Comparison of ENCODE assay signal across 1 cellular context in the genomic region with DNA sequence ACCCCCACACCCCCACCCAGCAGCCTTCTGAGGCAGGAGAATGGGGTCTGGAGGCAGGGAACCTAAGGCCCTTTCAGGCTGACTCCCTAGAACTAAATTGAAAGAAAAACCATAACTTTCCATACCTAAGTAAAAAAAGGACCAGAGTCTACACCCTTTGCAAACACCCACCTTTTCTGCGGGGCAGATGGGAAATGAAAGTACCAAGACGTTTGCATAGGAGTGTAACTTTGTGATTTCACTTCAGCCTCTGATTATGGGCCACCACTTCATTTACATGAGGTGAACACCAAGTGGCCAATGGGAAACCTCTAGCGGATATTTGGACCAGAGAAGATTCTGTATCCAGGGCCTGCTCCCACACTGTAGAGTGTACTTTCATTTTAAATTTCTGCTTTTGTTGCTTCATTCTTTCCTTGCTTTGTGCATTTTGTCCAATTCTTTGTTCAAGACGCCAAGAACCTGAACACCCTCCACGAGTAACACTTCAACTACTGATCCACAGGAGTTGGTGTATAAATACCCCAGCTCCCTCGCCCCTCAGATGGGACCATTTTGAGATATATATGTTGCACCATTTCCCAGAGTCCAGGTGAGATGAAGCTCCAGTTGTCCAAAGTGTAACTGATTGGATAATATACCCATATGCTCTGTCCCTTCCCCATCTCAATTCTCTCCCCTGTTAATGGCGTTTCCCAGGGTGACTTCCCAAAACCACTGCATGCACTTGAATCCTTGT.
A peak's percentile ranks its signal among the peaks of the same experiment; 100 is the strongest.
TF ChIP-seq lines count a peak whose summit lies in the region.

No MANE protein-coding gene starts in this region.

TF ChIP-seq in GM12878, 131 proteins besides CTCF, POLR2A, EP300 and RAD21 (continued from another document):
- TF ChIP-seq HDAC2 (IDR thresholded peaks at IDR 0.05) (no peak), CREM (IDR thresholded peaks at IDR 0.05; ENCODE audit: low read depth) (no peak), STAT1 (conservative IDR thresholded peaks at IDR 0.05) (no peak), RUNX3 (IDR thresholded peaks at IDR 0.05; ENCODE audit: low read length) (peak; percentile 55), ZNF622 (IDR thresholded peaks at IDR 0.05) (no peak), SRF (IDR thresholded peaks at IDR 0.05; ENCODE audit: low read depth in 2 of 2, low read length in 2 of 2) (no peak), SMARCA5 (IDR thresholded peaks at IDR 0.05) (no peak), RAD51 (IDR thresholded peaks at IDR 0.05) (no peak), TCF7 (IDR thresholded peaks at IDR 0.05; ENCODE audit: borderline replicate concordance) (no peak), POLR2AphosphoS5 (IDR thresholded peaks at IDR 0.05; ENCODE audit: low read length) (no peak), SIN3A (IDR thresholded peaks at IDR 0.05; ENCODE audit: low read depth, low read length) (no peak), SPI1 (IDR thresholded peaks at IDR 0.05; ENCODE audit: borderline replicate concordance, insufficient read depth, low read depth, low read length) (peak; percentile 17; the same call in 1 of the 2 replicates), CHD1 (IDR thresholded peaks at IDR 0.05; ENCODE audit: low read depth, low read length) (no peak), SUPT20H (IDR thresholded peaks at IDR 0.05; ENCODE audit: borderline replicate concordance, control insufficient read depth, low read depth, low read length) (no peak), MEF2B (IDR thresholded peaks at IDR 0.05; ENCODE audit: partially characterized antibody, poor library complexity, severe bottlenecking) (no peak), JUNB (IDR thresholded peaks at IDR 0.05) (no peak)
- TF ChIP-seq, protein P1, sequence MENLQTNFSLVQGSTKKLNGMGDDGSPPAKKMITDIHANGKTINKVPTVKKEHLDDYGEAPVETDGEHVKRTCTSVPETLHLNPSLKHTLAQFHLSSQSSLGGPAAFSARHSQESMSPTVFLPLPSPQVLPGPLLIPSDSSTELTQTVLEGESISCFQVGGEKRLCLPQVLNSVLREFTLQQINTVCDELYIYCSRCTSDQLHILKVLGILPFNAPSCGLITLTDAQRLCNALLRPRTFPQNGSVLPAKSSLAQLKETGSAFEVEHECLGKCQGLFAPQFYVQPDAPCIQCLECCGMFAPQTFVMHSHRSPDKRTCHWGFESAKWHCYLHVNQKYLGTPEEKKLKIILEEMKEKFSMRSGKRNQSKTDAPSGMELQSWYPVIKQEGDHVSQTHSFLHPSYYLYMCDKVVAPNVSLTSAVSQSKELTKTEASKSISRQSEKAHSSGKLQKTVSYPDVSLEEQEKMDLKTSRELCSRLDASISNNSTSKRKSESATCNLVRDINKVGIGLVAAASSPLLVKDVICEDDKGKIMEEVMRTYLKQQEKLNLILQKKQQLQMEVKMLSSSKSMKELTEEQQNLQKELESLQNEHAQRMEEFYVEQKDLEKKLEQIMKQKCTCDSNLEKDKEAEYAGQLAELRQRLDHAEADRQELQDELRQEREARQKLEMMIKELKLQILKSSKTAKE (IDR thresholded peaks at IDR 0.05; ENCODE audit: low read depth, poor library complexity, severe bottlenecking), result no peak
